9 cellular contexts compared by ENCODE assay signal in genomic region chr22:45159652-45160462, GRCh38. TPM values are rescaled to one million over a fixed set of nuclear protein-coding genes. Genes with fewer than 3 reads are reported as not detected.
A peak's percentile ranks its signal among the peaks of the same experiment; 100 is the strongest.
DNase-seq lines count a peak whose midpoint lies in the region; ATAC-seq and TF ChIP-seq lines count a peak whose summit lies in the region.
"Had no signal": no experiment of that assay in that cellular context is flagged by ENCODE, and none has a peak within 500 bp of the region (broad histone marks: within the 10 kb centered on the region; RNA-seq: fewer than 3 reads in every experiment).

No MANE protein-coding gene starts in this region.

- intact Hi-C loops in left ventricle myocardium inferior (cut with micrococcal nuclease) (no loop called here), left ventricle myocardium superior (cut with micrococcal nuclease) (no loop called here), uterus (cut with DNase I; ENCODE audit: low total_unique reads) (no loop called here), left cardiac atrium (cut with DNase I) (no loop called here)

- TF ChIP-seq CTCF in left ventricle myocardium inferior (IDR thresholded peaks at IDR 0.05; ENCODE audit: borderline replicate concordance), result no peak
- TF ChIP-seq CTCF in uterus (IDR thresholded peaks at IDR 0.05), result no peak

- TF ChIP-seq POLR2A in uterus (IDR thresholded peaks at IDR 0.05), result no peak

- ATAC-seq in left ventricle myocardium superior (no peak), left cardiac atrium (no peak)

- H3K4me1 ChIP-seq in left ventricle myocardium inferior, result peaks cover 31% of the 10 kb centered on the region
- H3K4me1 ChIP-seq in adipocyte (ENCODE audit: control insufficient read depth, insufficient read depth, low read length), result peaks cover 57% of the 10 kb centered on the region
- H3K4me1 ChIP-seq in uterus, result peaks cover 1% of the 10 kb centered on the region in 2 donors

- no peaks in the 10 kb centered on the region for H3K27me3 ChIP-seq in left ventricle myocardium inferior (ENCODE audit: low read depth)
- H3K27me3 ChIP-seq in adipocyte (replicated peaks; ENCODE audit: control insufficient read depth, insufficient read depth, low read length), result no peaks in the 10 kb centered on the region
- H3K27me3 ChIP-seq in uterus, result no peaks in the 10 kb centered on the region

- DNase-seq in left ventricle myocardium inferior, result no peak
- DNase-seq in left ventricle myocardium superior, result no peak
- peak; percentile 37 for DNase-seq in adipocyte (ENCODE audit: low read depth)
- DNase-seq in left kidney (ENCODE audit: low read depth, low spot score), result peak; percentile 37
- DNase-seq in uterus, result no peak
- no peak for DNase-seq in NCI-H1436 (lab: John Stamatoyannopoulos, UW)
- no peak for DNase-seq in left cardiac atrium
- no peak for DNase-seq in NCI-H1417 (lab: John Stamatoyannopoulos, UW)
- DNase-seq: activated gamma-delta T cell treated with Interleukin-2 at 50 U/mL for 16 hours had no signal

- peak overlapping the region; percentile 19 for H3K9ac ChIP-seq in adipocyte (ENCODE audit: low read length)

- H3K27ac ChIP-seq in left ventricle myocardium inferior (replicated peaks) (peak overlapping the region; percentile 7), uterus (peak overlapping the region; percentile 68 to 77)

- H3K9me3 ChIP-seq in left ventricle myocardium inferior (replicated peaks) (no peaks in the 10 kb centered on the region), adipocyte (ENCODE audit: control insufficient read depth, low read length) (no peaks in the 10 kb centered on the region), uterus (no peaks in the 10 kb centered on the region)

- H3K4me3 ChIP-seq in left ventricle myocardium inferior (no peak overlapping the region), adipocyte (ENCODE audit: low read length) (no peak overlapping the region), uterus (no peak overlapping the region)

- H3K36me3 ChIP-seq in left ventricle myocardium inferior (peaks cover 17% of the 10 kb centered on the region), adipocyte (ENCODE audit: control insufficient read depth, insufficient read depth, low read length, severe bottlenecking) (peaks cover 7% of the 10 kb centered on the region), uterus (no peaks in the 10 kb centered on the region)

RNA-seq across cellular contexts. Expression of gene NUP50, which starts 3.9 kb away (rescaled TPM):
- total RNA-seq in left ventricle myocardium inferior (12.9 TPM), left ventricle myocardium superior (16.2 TPM), uterus (100 to 1,000 TPM in 2 of 4 donors, 10 to 100 TPM in 2; 45.7 to 558 (median 101) TPM), left cardiac atrium (10 to 100 TPM; 21.9 to 25.0 TPM)

Comparison
In these comparisons a context has a peak if more than half of its experiments do, and no peak if none do; other contexts are left out.
1. DNase-seq: peak in adipocyte (single experiment) and left kidney (single experiment); none in left ventricle myocardium inferior (single experiment), left ventricle myocardium superior (single experiment), uterus (0 of 2), NCI-H1436 (single experiment), left cardiac atrium (single experiment) and NCI-H1417 (0 of 3).